ENCODE assay signal across 15 cellular contexts in the genomic region with DNA sequence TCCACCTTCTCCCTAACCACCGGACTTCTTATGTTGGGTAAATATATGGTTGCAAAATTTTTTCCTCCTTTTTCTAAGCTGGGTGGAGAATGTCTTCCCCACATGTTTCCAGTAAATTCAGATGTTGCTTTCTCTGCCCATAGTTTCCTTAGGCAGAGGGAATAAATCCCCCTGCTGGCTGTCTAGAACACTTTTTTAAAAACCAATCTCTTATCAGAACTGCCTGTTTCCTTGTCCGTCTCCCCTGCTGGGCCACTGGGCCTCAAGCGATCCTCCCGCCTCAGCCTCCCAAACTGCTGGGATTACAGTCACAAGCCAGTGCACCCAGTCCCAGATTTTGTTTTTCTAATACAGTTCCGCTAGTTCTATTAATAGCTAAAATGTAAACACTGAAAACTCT. TPM values are rescaled to one million over a fixed set of nuclear protein-coding genes. Genes with fewer than 3 reads are reported as not detected.
DNase-seq lines count a peak whose midpoint lies in the region; ATAC-seq and TF ChIP-seq lines count a peak whose summit lies in the region.
"Had no signal": no experiment of that assay in that cellular context is flagged by ENCODE, and none has a peak within 500 bp of the region (broad histone marks: within the 10 kb centered on the region; RNA-seq: fewer than 3 reads in every experiment).

No MANE protein-coding gene starts in this region.

- H3K9me3 Mint-ChIP-seq in activated CD8-positive, alpha-beta T cell treated with anti-CD3 and anti-CD28 coated beads, Interleukin-2, amount 10 ng/mL, durations not matched to agents 7 days and 5 days (ENCODE audit: insufficient read depth), result no peaks in the 10 kb centered on the region
- H3K9me3 Mint-ChIP-seq: activated naive CD8-positive, alpha-beta T cell treated with anti-CD3 and anti-CD28 coated beads, Interleukin-2, amount 10 ng/mL, durations not matched to agents 7 days and 5 days had no signal

- DNase-seq in AG10803 (ENCODE audit: low read depth), result peak; percentile 8
- peak; percentile 44 for DNase-seq in SK-MEL-5 (ENCODE audit: low read depth, low spot score)
- DNase-seq in fibroblast of the aortic adventitia (ENCODE audit: low read depth), result peak; percentile 12
- DNase-seq in activated CD8-positive, alpha-beta T cell treated with anti-CD3 and anti-CD28 coated beads, Interleukin-2, amount 10 ng/mL, durations not matched to agents 7 days and 5 days, result no peak
- no peak for DNase-seq in KG1 (lab: John Stamatoyannopoulos, UW)
- no peak for DNase-seq in GM10266 (ENCODE audit: extremely low spot score)
- no peak for DNase-seq in effector CD4-positive, alpha-beta T cell
- DNase-seq: activated CD8-positive, alpha-beta memory T cell treated with anti-CD3 and anti-CD28 coated beads, Interleukin-2, amount 10 ng/mL, durations not matched to agents 7 days and 5 days; activated naive CD8-positive, alpha-beta T cell treated with anti-CD3 and anti-CD28 coated beads, Interleukin-2, amount 10 ng/mL, durations not matched to agents 7 days and 5 days; effector memory CD4-positive, alpha-beta T cell; MG63; stimulated activated CD4-positive, alpha-beta T cell treated with anti-CD3 and anti-CD28 coated beads, Interleukin-2, amount 100 ng/mL, for 48 hours; stimulated activated naive CD8-positive, alpha-beta T cell treated with anti-CD3 and anti-CD28 coated beads, Interleukin-15, Interleukin-2, amounts not matched to agents 100 U/mL and 50 U/mL, for 24 hours had no signal

- no peaks in the 10 kb centered on the region for H3K4me1 Mint-ChIP-seq in activated CD8-positive, alpha-beta T cell treated with anti-CD3 and anti-CD28 coated beads, Interleukin-2, amount 10 ng/mL, durations not matched to agents 7 days and 5 days (ENCODE audit: low read depth)
- H3K4me1 Mint-ChIP-seq: activated CD8-positive, alpha-beta memory T cell treated with anti-CD3 and anti-CD28 coated beads, Interleukin-2, amount 10 ng/mL, durations not matched to agents 7 days and 5 days; activated naive CD8-positive, alpha-beta T cell treated with anti-CD3 and anti-CD28 coated beads, Interleukin-2, amount 10 ng/mL, durations not matched to agents 7 days and 5 days had no signal

- POLR2A ChIA-PET in activated CD8-positive, alpha-beta T cell treated with anti-CD3 and anti-CD28 coated beads, Interleukin-2, amount 10 ng/mL, durations not matched to agents 7 days and 5 days (lab: Charles Lee), result no interaction called here

- H3K27ac Mint-ChIP-seq in activated CD8-positive, alpha-beta T cell treated with anti-CD3 and anti-CD28 coated beads, Interleukin-2, amount 10 ng/mL, durations not matched to agents 7 days and 5 days, result no peak overlapping the region
- H3K27ac Mint-ChIP-seq: activated CD8-positive, alpha-beta memory T cell treated with anti-CD3 and anti-CD28 coated beads, Interleukin-2, amount 10 ng/mL, durations not matched to agents 7 days and 5 days; activated naive CD8-positive, alpha-beta T cell treated with anti-CD3 and anti-CD28 coated beads, Interleukin-2, amount 10 ng/mL, durations not matched to agents 7 days and 5 days had no signal

- CTCF ChIA-PET in activated CD8-positive, alpha-beta T cell treated with anti-CD3 and anti-CD28 coated beads, Interleukin-2, amount 10 ng/mL, durations not matched to agents 7 days and 5 days (lab: Charles Lee), result interaction anchor here (0.7 to 6.4 kb wide), 9 partner anchors 9 to 312 kb away, joined by 3 to 36 read pairs (median 4); partner anchors contain the start of gene SYS1

- no peak for ATAC-seq in activated CD8-positive, alpha-beta T cell treated with anti-CD3 and anti-CD28 coated beads, Interleukin-2, amount 10 ng/mL, durations not matched to agents 7 days and 5 days
- ATAC-seq: activated CD8-positive, alpha-beta memory T cell treated with anti-CD3 and anti-CD28 coated beads, Interleukin-2, amount 10 ng/mL, durations not matched to agents 7 days and 5 days; stimulated activated naive CD8-positive, alpha-beta T cell treated with anti-CD3 and anti-CD28 coated beads, Interleukin-15, Interleukin-2, amounts not matched to agents 100 U/mL and 50 U/mL, for 24 hours had no signal

- TF ChIP-seq CTCF in AG10803 (conservative IDR thresholded peaks at IDR 0.05; ENCODE audit: low read length) (peak; percentile 40), GM12874 (IDR thresholded peaks at IDR 0.05; ENCODE audit: insufficient read depth, low read depth, low read length) (0 out of 2 replicates have a peak, but pooled peaks have one; percentile 18), fibroblast of the aortic adventitia (IDR thresholded peaks at IDR 0.05; ENCODE audit: insufficient read depth, low read length) (peak; percentile 24), GM10266 (IDR thresholded peaks at IDR 0.05; ENCODE audit: control insufficient read depth, insufficient read depth, low read depth, missing control alignments) (no peak)

- H3K27me3 Mint-ChIP-seq in activated CD8-positive, alpha-beta T cell treated with anti-CD3 and anti-CD28 coated beads, Interleukin-2, amount 10 ng/mL, durations not matched to agents 7 days and 5 days (ENCODE audit: low read depth), result peaks cover 6% of the 10 kb centered on the region

- H3K36me3 Mint-ChIP-seq in activated CD8-positive, alpha-beta T cell treated with anti-CD3 and anti-CD28 coated beads, Interleukin-2, amount 10 ng/mL, durations not matched to agents 7 days and 5 days (ENCODE audit: low read depth), result no peaks in the 10 kb centered on the region
- H3K36me3 Mint-ChIP-seq: activated CD8-positive, alpha-beta memory T cell treated with anti-CD3 and anti-CD28 coated beads, Interleukin-2, amount 10 ng/mL, durations not matched to agents 7 days and 5 days; activated naive CD8-positive, alpha-beta T cell treated with anti-CD3 and anti-CD28 coated beads, Interleukin-2, amount 10 ng/mL, durations not matched to agents 7 days and 5 days had no signal

- in situ Hi-C loops in SK-MEL-5 (cut with HindIII; ENCODE audit: low pct_unique_long_range_greater_than_20kb, low sequenced_read_pairs), result no loop called here

- H3K4me3 ChIP-seq in AG10803 (ENCODE audit: low read length), result no peak overlapping the region
- no peak overlapping the region for H3K4me3 ChIP-seq in fibroblast of the aortic adventitia (ENCODE audit: low read depth, low read length)
- H3K4me3 ChIP-seq: MG63 had no signal

- no peak overlapping the region for H3K4me3 Mint-ChIP-seq in activated CD8-positive, alpha-beta T cell treated with anti-CD3 and anti-CD28 coated beads, Interleukin-2, amount 10 ng/mL, durations not matched to agents 7 days and 5 days
- H3K4me3 Mint-ChIP-seq: activated CD8-positive, alpha-beta memory T cell treated with anti-CD3 and anti-CD28 coated beads, Interleukin-2, amount 10 ng/mL, durations not matched to agents 7 days and 5 days; activated naive CD8-positive, alpha-beta T cell treated with anti-CD3 and anti-CD28 coated beads, Interleukin-2, amount 10 ng/mL, durations not matched to agents 7 days and 5 days had no signal

RNA-seq across cellular contexts. Expression of gene WFDC2, which starts 9.9 kb away (rescaled TPM):
- total RNA-seq in SK-MEL-5 (2014; rRNA removed; shearing (Covaris generic)), result not detected in 2 replicates
- not detected in 2 replicates for polyA plus RNA-seq in SK-MEL-5 (2015; cell fraction: cytosol; rRNA removed)
- polyA plus RNA-seq in SK-MEL-5 (2015; cell fraction: nucleus; rRNA removed), result not detected in 2 replicates
- not detected in 2 replicates for total RNA-seq in fibroblast of the aortic adventitia (ENCODE audit: low replicate concordance)
- not detected for total RNA-seq in activated CD8-positive, alpha-beta T cell treated with anti-CD3 and anti-CD28 coated beads, Interleukin-2, amount 10 ng/mL, durations not matched to agents 7 days and 5 days
- total RNA-seq: activated CD8-positive, alpha-beta memory T cell treated with anti-CD3 and anti-CD28 coated beads, Interleukin-2, amount 10 ng/mL, durations not matched to agents 7 days and 5 days; activated naive CD8-positive, alpha-beta T cell treated with anti-CD3 and anti-CD28 coated beads, Interleukin-2, amount 10 ng/mL, durations not matched to agents 7 days and 5 days; T-helper 2 cell treated with Interferon-gamma antibody and Interleukin-4, amounts not matched to agents 100 ng/mL and 5 ng/mL, for 36 hours had no signal

RNA-seq across cellular contexts. Expression of gene PIGT, which starts 43.7 kb away (rescaled TPM):
- 179 and 191 TPM in 2 replicates for total RNA-seq in SK-MEL-5 (2014; rRNA removed; shearing (Covaris generic))
- 451 and 485 TPM in 2 replicates for polyA plus RNA-seq in SK-MEL-5 (2015; cell fraction: cytosol; rRNA removed)
- 113 and 127 TPM in 2 replicates for polyA plus RNA-seq in SK-MEL-5 (2015; cell fraction: nucleus; rRNA removed)
- total RNA-seq in fibroblast of the aortic adventitia (ENCODE audit: low replicate concordance), result 19.9 and 67.4 TPM in 2 replicates
- 10 to 100 TPM; 59.6 to 62.4 TPM for total RNA-seq in activated CD8-positive, alpha-beta T cell treated with anti-CD3 and anti-CD28 coated beads, Interleukin-2, amount 10 ng/mL, durations not matched to agents 7 days and 5 days

RNA-seq across cellular contexts. Expression of gene DBNDD2, which starts 51.5 kb away (rescaled TPM):
- total RNA-seq in SK-MEL-5 (2014; rRNA removed; shearing (Covaris generic)), result 0.77 and 1.5 TPM in 2 replicates
- polyA plus RNA-seq in SK-MEL-5 (2015; cell fraction: cytosol; rRNA removed), result 7.0 and 8.7 TPM in 2 replicates
- 3.7 and 3.9 TPM in 2 replicates for polyA plus RNA-seq in SK-MEL-5 (2015; cell fraction: nucleus; rRNA removed)
- total RNA-seq in fibroblast of the aortic adventitia (ENCODE audit: low replicate concordance), result 1.3 and 4.6 TPM in 2 replicates
- total RNA-seq in activated CD8-positive, alpha-beta T cell treated with anti-CD3 and anti-CD28 coated beads, Interleukin-2, amount 10 ng/mL, durations not matched to agents 7 days and 5 days, result 1 to 10 TPM; 8.1 to 10.0 TPM

RNA-seq across cellular contexts. Expression of gene SPINT3, which starts 55.8 kb away (rescaled TPM):
- not detected in 2 replicates for total RNA-seq in SK-MEL-5 (2014; rRNA removed; shearing (Covaris generic))
- not detected in 2 replicates for polyA plus RNA-seq in SK-MEL-5 (2015; cell fraction: cytosol; rRNA removed)
- not detected in 2 replicates for polyA plus RNA-seq in SK-MEL-5 (2015; cell fraction: nucleus; rRNA removed)
- total RNA-seq in fibroblast of the aortic adventitia (ENCODE audit: low replicate concordance), result not detected in 2 replicates
- not detected for total RNA-seq in activated CD8-positive, alpha-beta T cell treated with anti-CD3 and anti-CD28 coated beads, Interleukin-2, amount 10 ng/mL, durations not matched to agents 7 days and 5 days
- total RNA-seq: activated CD8-positive, alpha-beta memory T cell treated with anti-CD3 and anti-CD28 coated beads, Interleukin-2, amount 10 ng/mL, durations not matched to agents 7 days and 5 days; activated naive CD8-positive, alpha-beta T cell treated with anti-CD3 and anti-CD28 coated beads, Interleukin-2, amount 10 ng/mL, durations not matched to agents 7 days and 5 days; T-helper 2 cell treated with Interferon-gamma antibody and Interleukin-4, amounts not matched to agents 100 ng/mL and 5 ng/mL, for 36 hours had no signal

Comparison
In these comparisons a context has a peak if more than half of its experiments do, and no peak if none do; other contexts are left out.
1. DNase-seq: peak in AG10803 (single experiment), SK-MEL-5 (single experiment) and fibroblast of the aortic adventitia (single experiment); none in activated CD8-positive, alpha-beta T cell treated with anti-CD3 and anti-CD28 coated beads, Interleukin-2, amount 10 ng/mL, durations not matched to agents 7 days and 5 days (single experiment), KG1 (single experiment), GM10266 (single experiment) and effector CD4-positive, alpha-beta T cell (single experiment).